ENCODE assay signal across 17 cellular contexts in the genomic region with DNA sequence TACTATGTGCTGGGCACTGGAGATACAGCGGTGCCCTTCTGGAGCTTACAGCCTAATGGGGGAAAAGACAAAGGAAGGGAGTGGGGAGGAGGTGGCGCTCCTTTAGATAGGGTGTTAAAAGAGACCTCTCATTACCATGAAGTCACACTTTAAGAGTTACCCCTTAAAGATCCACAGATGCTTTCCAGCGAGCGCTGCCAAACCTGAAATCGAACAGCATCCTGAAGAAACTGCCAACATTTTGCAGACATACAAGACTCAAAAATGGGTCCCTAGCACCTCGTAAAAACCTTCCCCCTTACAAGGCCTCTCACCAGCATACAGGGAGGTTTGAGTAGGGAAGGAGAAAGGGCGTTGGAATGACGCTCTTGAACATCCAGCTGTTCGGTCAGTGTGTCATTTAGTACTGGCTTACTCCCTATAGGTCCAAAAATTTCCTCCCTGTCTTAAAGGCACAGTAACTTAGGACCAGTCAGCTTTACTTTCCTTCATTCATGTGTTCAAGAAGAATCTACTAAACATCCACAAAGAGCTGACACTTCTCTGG. TPM values are rescaled to one million over a fixed set of nuclear protein-coding genes. Genes with fewer than 3 reads are reported as not detected.
DNase-seq lines count a peak whose midpoint lies in the region; ATAC-seq and TF ChIP-seq lines count a peak whose summit lies in the region.
"Had no signal": no experiment of that assay in that cellular context is flagged by ENCODE, and none has a peak within 500 bp of the region (broad histone marks: within the 10 kb centered on the region; RNA-seq: fewer than 3 reads in every experiment).

No MANE protein-coding gene starts in this region.

- intact Hi-C loops in ovary (cut with DNase I), result no loop called here

- no peak for TF ChIP-seq POLR2A in ovary (IDR thresholded peaks at IDR 0.05)

- H3K4me3 ChIP-seq in foreskin fibroblast (ENCODE audit: low read depth in 1 of 2, low read length in 2 of 2), result no peak overlapping the region
- H3K4me3 ChIP-seq in ovary, result no peak overlapping the region

- TF ChIP-seq CTCF in foreskin fibroblast (IDR thresholded peaks at IDR 0.05; ENCODE audit: low read depth, low read length) (no peak), ovary (IDR thresholded peaks at IDR 0.05) (no peak)

- ATAC-seq in GM21526 (IDR thresholded peaks at IDR 0.05; ENCODE audit: low FRiP score, unreplicated experiment), result no peak
- ATAC-seq in GM19324 (IDR thresholded peaks at IDR 0.05; ENCODE audit: low FRiP score, unreplicated experiment), result no peak

- no peaks in the 10 kb centered on the region for H3K36me3 ChIP-seq in ovary

- H3K27me3 ChIP-seq in ovary, result no peaks in the 10 kb centered on the region

- peak; percentile 27 for DNase-seq in AG20443 (ENCODE audit: low spot score)
- DNase-seq in RKO (ENCODE audit: low spot score), result peak; percentile 52
- peak; percentile 36 to 71 for DNase-seq in foreskin fibroblast
- peak in 3 of 5 donors; percentile 14 to 43 (median 16) for DNase-seq in ovary
- DNase-seq in effector CD4-positive, alpha-beta T cell, result no peak
- DNase-seq in activated CD8-positive, alpha-beta memory T cell treated with anti-CD3 and anti-CD28 coated beads, Interleukin-2, amount 50 U/mL, for 4 hours, result no peak
- DNase-seq: activated CD4-positive, alpha-beta T cell treated with anti-CD3 and anti-CD28 coated beads, Interleukin-2, amount 10 ng/mL, durations not matched to agents 7 days and 5 days; activated naive CD8-positive, alpha-beta T cell treated with anti-CD3 and anti-CD28 coated beads for 36 hours; activated T-cell treated with anti-CD3 and anti-CD28 coated beads, Interleukin-2, amount 50 U/mL, for 1 hour; endodermal cell; islet precursor cell; NCI-H1417 treated with DMSO at 0.1 percent for 48 hours; NCI-H226; stimulated activated naive CD4-positive, alpha-beta T cell treated with Interleukin-2 at 50 U/mL for 16 hours had no signal

- no peaks in the 10 kb centered on the region for H3K9me3 ChIP-seq in ovary

- 36 to 45% (median 43%) methylated on average over 9 of the region's 9 CpGs for WGBS in ovary, 3 donors

- no peak for TF ChIP-seq EP300 in ovary (IDR thresholded peaks at IDR 0.05)

- no peak overlapping the region for H3K27ac ChIP-seq in ovary
- H3K27ac ChIP-seq: KMS-11 had no signal

- peaks cover 2% of the 10 kb centered on the region for H3K4me1 ChIP-seq in ovary (ENCODE audit: insufficient read depth)

RNA-seq across cellular contexts. Expression of a gene that starts 45.3 kb away (rescaled TPM):
- 100 to 1,000 TPM in 3 of 7 donors, 10 to 100 TPM in 4; 89.6 to 134 (median 99.9) TPM for total RNA-seq in ovary
- 100 to 1,000 TPM; 107 to 164 TPM for polyA plus RNA-seq in ovary

Comparison
In these comparisons a context has a peak if more than half of its experiments do, and no peak if none do; other contexts are left out.
1. DNase-seq: peak in AG20443 (single experiment), RKO (single experiment), foreskin fibroblast (2 of 2) and ovary (3 of 5); none in effector CD4-positive, alpha-beta T cell (single experiment) and activated CD8-positive, alpha-beta memory T cell treated with anti-CD3 and anti-CD28 coated beads, Interleukin-2, amount 50 U/mL, for 4 hours (single experiment).